In genomic region chr2:207706936-207707860, GRCh38 we compare ENCODE assay signal across 17 cellular contexts. TPM values are rescaled to one million over a fixed set of nuclear protein-coding genes. Genes with fewer than 3 reads are reported as not detected.
A peak's percentile ranks its signal among the peaks of the same experiment; 100 is the strongest.
DNase-seq lines count a peak whose midpoint lies in the region; ATAC-seq and TF ChIP-seq lines count a peak whose summit lies in the region.
"Had no signal": no experiment of that assay in that cellular context is flagged by ENCODE, and none has a peak within 500 bp of the region (broad histone marks: within the 10 kb centered on the region; RNA-seq: fewer than 3 reads in every experiment).

No MANE protein-coding gene starts in this region.

- H3K9ac ChIP-seq in endodermal cell (ENCODE audit: extremely low read depth, low read length, poor library complexity, severe bottlenecking), result no peak overlapping the region

- peaks cover 8% of the 10 kb centered on the region for H3K4me1 Mint-ChIP-seq in activated naive CD8-positive, alpha-beta T cell (ENCODE audit: low read depth)
- peaks cover 10% of the 10 kb centered on the region for H3K4me1 Mint-ChIP-seq in activated naive CD8-positive, alpha-beta T cell treated with anti-CD3 and anti-CD28 coated beads for 36 hours
- peaks cover 11% of the 10 kb centered on the region for H3K4me1 Mint-ChIP-seq in endodermal cell

- no peak for DNase-seq in activated naive CD8-positive, alpha-beta T cell treated with anti-CD3 and anti-CD28 coated beads for 36 hours
- DNase-seq in NCI-H69 (lab: John Stamatoyannopoulos, UW), result peak; percentile 4
- DNase-seq in endodermal cell, result no peak
- no peak for DNase-seq in lower lobe of right lung
- DNase-seq in mucosa of descending colon, result no peak
- no peak for DNase-seq in D341Med (ENCODE audit: low spot score)
- DNase-seq in hepatic stellate cell (ENCODE audit: low spot score), result no peak
- DNase-seq: activated B cell treated with CpG ODN at 0.5 μM for 24 hours; activated gamma-delta T cell treated with Interleukin-2 at 50 U/mL for 16 hours; NCI-H1694 treated with DMSO at 0.1 percent for 48 hours; NCI-H510A treated with DMSO at 0.1 percent for 48 hours; PC-9; stimulated activated naive CD4-positive, alpha-beta T cell; transverse colon had no signal

- intact Hi-C loops in lower lobe of right lung (cut with DNase I) (no loop called here), mucosa of descending colon (cut with DNase I, micrococcal nuclease) (no loop called here)

- ATAC-seq in lower lobe of right lung (no peak), mucosa of descending colon (no peak)
- ATAC-seq: esophagus mucosa had no signal

- no peaks in the 10 kb centered on the region for H3K36me3 Mint-ChIP-seq in activated naive CD8-positive, alpha-beta T cell
- H3K36me3 Mint-ChIP-seq in activated naive CD8-positive, alpha-beta T cell treated with anti-CD3 and anti-CD28 coated beads for 36 hours, result no peaks in the 10 kb centered on the region
- no peaks in the 10 kb centered on the region for H3K36me3 Mint-ChIP-seq in endodermal cell (ENCODE audit: low read depth)

- no peaks in the 10 kb centered on the region for H3K27me3 ChIP-seq in endodermal cell (ENCODE audit: control insufficient read depth, insufficient read depth, low read length, poor library complexity, severe bottlenecking)
- no peaks in the 10 kb centered on the region for H3K27me3 ChIP-seq in lower lobe of right lung (ENCODE audit: low read depth)
- H3K27me3 ChIP-seq: transverse colon had no signal

- WGBS in endodermal cell (ENCODE audit: insufficient coverage in 1 of 2, insufficient read length in 1 of 2), 2 experiments, result 88 to 100% methylated on average over 2 to 3 of the region's 4 CpGs

- H3K9me3 Mint-ChIP-seq in activated naive CD8-positive, alpha-beta T cell (ENCODE audit: low read depth), result no peaks in the 10 kb centered on the region
- H3K9me3 Mint-ChIP-seq in activated naive CD8-positive, alpha-beta T cell treated with anti-CD3 and anti-CD28 coated beads for 36 hours, result no peaks in the 10 kb centered on the region
- H3K9me3 Mint-ChIP-seq in endodermal cell, result no peaks in the 10 kb centered on the region
- H3K9me3 Mint-ChIP-seq: activated B cell treated with CpG ODN at 0.5 μM for 24 hours had no signal

- no peak overlapping the region for H3K27ac ChIP-seq in endodermal cell (ENCODE audit: low read depth, low read length)
- H3K27ac ChIP-seq in lower lobe of right lung, result no peak overlapping the region
- H3K27ac ChIP-seq: PC-9, prostate gland, transverse colon had no signal

- no peaks in the 10 kb centered on the region for H3K4me1 ChIP-seq in endodermal cell (ENCODE audit: control insufficient read depth, insufficient read depth, low read length)
- H3K4me1 ChIP-seq in lower lobe of right lung, result peaks cover 8% of the 10 kb centered on the region
- H3K4me1 ChIP-seq in mucosa of descending colon (ENCODE audit: low read depth), result peaks cover 5% of the 10 kb centered on the region
- H3K4me1 ChIP-seq: prostate gland had no signal

- peaks cover 2% of the 10 kb centered on the region for H3K27me3 Mint-ChIP-seq in activated naive CD8-positive, alpha-beta T cell
- no peaks in the 10 kb centered on the region for H3K27me3 Mint-ChIP-seq in activated naive CD8-positive, alpha-beta T cell treated with anti-CD3 and anti-CD28 coated beads for 36 hours
- H3K27me3 Mint-ChIP-seq in endodermal cell (ENCODE audit: insufficient read depth), result no peaks in the 10 kb centered on the region
- H3K27me3 Mint-ChIP-seq: activated B cell treated with CpG ODN at 0.5 μM for 24 hours had no signal

- TF ChIP-seq CTCF in endodermal cell (conservative IDR thresholded peaks at IDR 0.05) (peak; percentile 15), lower lobe of right lung (IDR thresholded peaks at IDR 0.05) (no peak), mucosa of descending colon (IDR thresholded peaks at IDR 0.05) (no peak)

- H3K4me3 ChIP-seq in endodermal cell (ENCODE audit: low read length) (no peak overlapping the region), lower lobe of right lung (no peak overlapping the region), mucosa of descending colon (no peak overlapping the region)
- H3K4me3 ChIP-seq: PC-9, prostate gland, transverse colon had no signal

- H3K4me3 Mint-ChIP-seq in activated naive CD8-positive, alpha-beta T cell, result no peak overlapping the region
- no peak overlapping the region for H3K4me3 Mint-ChIP-seq in activated naive CD8-positive, alpha-beta T cell treated with anti-CD3 and anti-CD28 coated beads for 36 hours
- no peak overlapping the region for H3K4me3 Mint-ChIP-seq in endodermal cell
- H3K4me3 Mint-ChIP-seq: activated B cell treated with CpG ODN at 0.5 μM for 24 hours had no signal

- peak overlapping the region; percentile 9 for H3K27ac Mint-ChIP-seq in activated naive CD8-positive, alpha-beta T cell
- H3K27ac Mint-ChIP-seq in activated naive CD8-positive, alpha-beta T cell treated with anti-CD3 and anti-CD28 coated beads for 36 hours, result no peak overlapping the region
- H3K27ac Mint-ChIP-seq in endodermal cell, result peak overlapping the region; percentile 27
- H3K27ac Mint-ChIP-seq: activated B cell treated with CpG ODN at 0.5 μM for 24 hours had no signal

- H3K36me3 ChIP-seq in endodermal cell (ENCODE audit: control insufficient read depth, insufficient read depth, low read length), result no peaks in the 10 kb centered on the region
- H3K36me3 ChIP-seq in lower lobe of right lung, result no peaks in the 10 kb centered on the region
- H3K36me3 ChIP-seq in mucosa of descending colon (ENCODE audit: low read depth), result no peaks in the 10 kb centered on the region
- H3K36me3 ChIP-seq: prostate gland, transverse colon had no signal

- no peaks in the 10 kb centered on the region for H3K9me3 ChIP-seq in endodermal cell (ENCODE audit: control insufficient read depth, low read length)
- H3K9me3 ChIP-seq in lower lobe of right lung, result no peaks in the 10 kb centered on the region
- H3K9me3 ChIP-seq in mucosa of descending colon, result no peaks in the 10 kb centered on the region
- H3K9me3 ChIP-seq: prostate gland, transverse colon had no signal

RNA-seq across cellular contexts. Expression of gene CCNYL1, which starts 4.2 kb away (rescaled TPM):
- total RNA-seq in activated naive CD8-positive, alpha-beta T cell treated with anti-CD3 and anti-CD28 coated beads for 36 hours, result 1 to 10 TPM; 5.8 to 6.0 TPM
- total RNA-seq in endodermal cell (10 to 100 TPM; 19.8 to 22.4 TPM), lower lobe of right lung (25.6 TPM), mucosa of descending colon (10 to 100 TPM; 27.8 to 53.9 (median 32.0) TPM)
- 26.6 TPM for polyA plus RNA-seq in endodermal cell (2013, experiment 1 of 2)
- polyA plus RNA-seq in endodermal cell (2013, experiment 2 of 2), result 31.3 TPM
